ENCODE assay signal across 10 cellular contexts in the genomic region with DNA sequence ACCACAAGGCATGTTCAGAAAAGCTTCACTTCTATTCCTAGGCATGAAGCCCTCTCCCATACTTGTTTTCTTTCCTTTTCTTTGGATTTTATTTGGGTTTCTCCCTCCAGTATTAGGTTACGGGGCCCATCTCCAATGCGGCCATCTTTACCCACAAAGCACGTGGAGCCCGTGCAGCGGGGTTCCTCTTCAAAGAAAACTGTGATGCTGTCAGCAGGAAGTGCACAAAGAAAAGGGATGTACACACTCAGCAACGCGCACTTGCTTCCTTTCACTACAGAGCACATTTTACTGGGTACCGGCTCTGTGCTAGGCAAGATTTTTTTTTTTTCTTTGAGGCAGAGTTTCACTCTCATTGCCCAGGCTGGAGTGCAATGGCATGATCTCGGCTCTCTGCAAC.
A peak's percentile ranks its signal among the peaks of the same experiment; 100 is the strongest.
DNase-seq lines count a peak whose midpoint lies in the region; ATAC-seq and TF ChIP-seq lines count a peak whose summit lies in the region.
"Had no signal": no experiment of that assay in that cellular context is flagged by ENCODE, and none has a peak within 500 bp of the region (broad histone marks: within the 10 kb centered on the region; RNA-seq: fewer than 3 reads in every experiment).

No MANE protein-coding gene starts in this region.

- no peak for TF ChIP-seq EP300 in transverse colon (IDR thresholded peaks at IDR 0.05; ENCODE audit: low read depth)

- WGBS in transverse colon (ENCODE audit: low coverage in 1 of 2), 2 donors: 57 to 76% methylated on average over 6 to 9 of the region's 9 CpGs

- peaks cover 4 to 14% of the 10 kb centered on the region in 2 donors for H3K27me3 Mint-ChIP-seq in natural killer cell treated with Interleukin-12 subunit alpha and Interleukin-12 subunit beta and Interleukin-15 and Interleukin-18, amount 100 ng/mL, for 72 hours

- no peaks in the 10 kb centered on the region for H3K9me3 ChIP-seq in transverse colon
- H3K9me3 ChIP-seq: suprapubic skin had no signal

- no peak overlapping the region for H3K4me3 Mint-ChIP-seq in natural killer cell treated with Interleukin-12 subunit alpha and Interleukin-12 subunit beta and Interleukin-15 and Interleukin-18, amount 100 ng/mL, for 72 hours

- H3K4me1 Mint-ChIP-seq in natural killer cell treated with Interleukin-12 subunit alpha and Interleukin-12 subunit beta and Interleukin-15 and Interleukin-18, amount 100 ng/mL, for 72 hours (ENCODE audit: low read depth in 2 of 2): peaks cover 0 to 6% of the 10 kb centered on the region in 2 donors

- no peak overlapping the region for H3K27ac ChIP-seq in transverse colon
- H3K27ac ChIP-seq: suprapubic skin had no signal

- H3K27me3 ChIP-seq in transverse colon: no peaks in the 10 kb centered on the region
- H3K27me3 ChIP-seq: suprapubic skin had no signal

- in situ Hi-C loops in transverse colon (cut with MboI; ENCODE audit: low pct_ligation_motif_present in 1 of 4, low pct_unique_long_range_greater_than_20kb in 1 of 4, low sequenced_read_pairs in 3 of 4): no loop called here

- H3K4me3 ChIP-seq in transverse colon: no peak overlapping the region
- H3K4me3 ChIP-seq: suprapubic skin had no signal

- H3K27ac Mint-ChIP-seq in natural killer cell treated with Interleukin-12 subunit alpha and Interleukin-12 subunit beta and Interleukin-15 and Interleukin-18, amount 100 ng/mL, for 72 hours: no peak overlapping the region

- peak; percentile 30 to 68 for ATAC-seq in activated CD4-positive, CD25-positive, alpha-beta regulatory T cell treated with anti-CD3 and anti-CD28 coated beads, Interleukin-2, amount 50 U/mL, for 24 hours
- peak; percentile 40 to 54 for ATAC-seq in natural killer cell treated with Interleukin-12 subunit alpha and Interleukin-12 subunit beta and Interleukin-15 and Interleukin-18, amount 100 ng/mL, for 72 hours

- H3K9me3 Mint-ChIP-seq in natural killer cell treated with Interleukin-12 subunit alpha and Interleukin-12 subunit beta and Interleukin-15 and Interleukin-18, amount 100 ng/mL, for 72 hours: no peaks in the 10 kb centered on the region

- H3K4me1 ChIP-seq in transverse colon: no peaks in the 10 kb centered on the region

- no peaks in the 10 kb centered on the region for H3K36me3 Mint-ChIP-seq in natural killer cell treated with Interleukin-12 subunit alpha and Interleukin-12 subunit beta and Interleukin-15 and Interleukin-18, amount 100 ng/mL, for 72 hours

- no peak for TF ChIP-seq CTCF in transverse colon (IDR thresholded peaks at IDR 0.05)

- no peak for TF ChIP-seq POLR2A in transverse colon (IDR thresholded peaks at IDR 0.05)

- no peaks in the 10 kb centered on the region for H3K36me3 ChIP-seq in transverse colon
- H3K36me3 ChIP-seq: suprapubic skin had no signal

- intact Hi-C loops in transverse colon (cut with DNase I; ENCODE audit: low total_unique reads): no loop called here

- DNase-seq in activated CD4-positive, CD25-positive, alpha-beta regulatory T cell treated with anti-CD3 and anti-CD28 coated beads, Interleukin-2, amount 50 U/mL, for 72 hours: no peak
- DNase-seq in activated effector memory CD4-positive, alpha-beta T cell treated with anti-CD3 and anti-CD28 coated beads, Interleukin-2, amount 50 U/mL, for 16 hours: peak; percentile 75
- no peak for DNase-seq in natural killer cell treated with Interleukin-12 subunit alpha and Interleukin-12 subunit beta and Interleukin-15 and Interleukin-18, amount 100 ng/mL, for 72 hours (ENCODE audit: low spot score)
- DNase-seq in transverse colon (peak; percentile 30), DMS153 (lab: John Stamatoyannopoulos, UW) (no peak), A172 (ENCODE audit: low spot score) (no peak), KG1 (lab: John Stamatoyannopoulos, UW) (no peak)
- DNase-seq: 8988T had no signal

Comparison
In these comparisons a context has a peak if more than half of its experiments do, and no peak if none do; other contexts are left out.
1. DNase-seq: peak in activated effector memory CD4-positive, alpha-beta T cell treated with anti-CD3 and anti-CD28 coated beads, Interleukin-2, amount 50 U/mL, for 16 hours (single experiment) and transverse colon (single experiment); none in activated CD4-positive, CD25-positive, alpha-beta regulatory T cell treated with anti-CD3 and anti-CD28 coated beads, Interleukin-2, amount 50 U/mL, for 72 hours (single experiment), natural killer cell treated with Interleukin-12 subunit alpha and Interleukin-12 subunit beta and Interleukin-15 and Interleukin-18, amount 100 ng/mL, for 72 hours (single experiment), DMS153 (single experiment), A172 (single experiment) and KG1 (single experiment).